Comparison of ENCODE assay signal across 10 cellular contexts in genomic region chr5:151096001-151096373, GRCh38. TPM values are rescaled to one million over a fixed set of nuclear protein-coding genes. Genes with fewer than 3 reads are reported as not detected.
DNase-seq lines count a peak whose midpoint lies in the region; ATAC-seq, FAIRE-seq and TF ChIP-seq lines count a peak whose summit lies in the region.
"Had no signal": no experiment of that assay in that cellular context is flagged by ENCODE, and none has a peak within 500 bp of the region (broad histone marks: within the 10 kb centered on the region; RNA-seq: fewer than 3 reads in every experiment).

No MANE protein-coding gene starts in this region.

- H3K4me1 Mint-ChIP-seq in activated naive CD4-positive, alpha-beta T cell treated with anti-CD3 and anti-CD28 coated beads for 36 hours (ENCODE audit: low read depth) = peaks cover 73% of the 10 kb centered on the region

- H3K9ac ChIP-seq in GM12878 (ENCODE audit: control insufficient read depth, insufficient read depth, low read length) = no peak overlapping the region
- peak overlapping the region; percentile 14 to 55 for H3K9ac ChIP-seq in mucosa of rectum (ENCODE audit: low read depth in 1 of 2, low read length in 2 of 2)

- H3K36me3 ChIP-seq in GM12878 (ENCODE audit: control insufficient read depth in 2 of 2, insufficient read depth in 2 of 2, low read length in 1 of 2) (peaks cover 5 to 13% of the 10 kb centered on the region in 2 experiments; a peak in 3 of 4 replicates), mucosa of rectum (ENCODE audit: control insufficient read depth in 2 of 2, insufficient read depth in 2 of 2, low read length in 2 of 2) (peaks cover 0 to 3% of the 10 kb centered on the region in 2 donors), transverse colon (no peaks in the 10 kb centered on the region)

- H4K20me1 ChIP-seq in GM12878 (ENCODE audit: control insufficient read depth, insufficient read depth) = no peaks in the 10 kb centered on the region

- H3K27me3 Mint-ChIP-seq in activated naive CD4-positive, alpha-beta T cell treated with anti-CD3 and anti-CD28 coated beads for 36 hours (ENCODE audit: low read depth) = no peaks in the 10 kb centered on the region

- peak overlapping the region; percentile 70 for H3K27ac Mint-ChIP-seq in activated naive CD4-positive, alpha-beta T cell treated with anti-CD3 and anti-CD28 coated beads for 36 hours

- TF ChIP-seq RAD21 in GM12878 (IDR thresholded peaks at IDR 0.05; ENCODE audit: insufficient read depth, low read depth, low read length) = no peak

- no TSS peak for BruUV-seq in GM12878 (replicated peaks; lab: Mats Ljungman, UMichigan)

- in situ Hi-C loops in GM12878 (cut with MboI) = no loop called here
- in situ Hi-C loops in transverse colon (cut with MboI; ENCODE audit: low pct_ligation_motif_present in 1 of 4, low pct_unique_long_range_greater_than_20kb in 1 of 4, low sequenced_read_pairs in 3 of 4) = no loop called here

- DNase-seq in activated naive CD4-positive, alpha-beta T cell treated with anti-CD3 and anti-CD28 coated beads for 36 hours = no peak
- DNase-seq in activated naive CD4-positive, alpha-beta T cell treated with Interleukin-2 at 50 U/mL for 16 hours = no peak
- DNase-seq in GM12878 (ENCODE audit: low read depth, low spot score) (no peak), transverse colon (no peak), germinal center (ENCODE audit: low spot score) (no peak)

- no peak for TF ChIP-seq CTCF in GM12878 (IDR thresholded peaks at IDR 0.05 in 2 of 3, conservative IDR thresholded peaks at IDR 0.05 in 1 of 3; ENCODE audit: control insufficient read depth in 2 of 3, extremely low read depth in 1 of 3, insufficient read depth in 1 of 3, low read depth in 3 of 3, low read length in 3 of 3)
- no peak for TF ChIP-seq CTCF in transverse colon (IDR thresholded peaks at IDR 0.05)

- no peak overlapping the region for H3K4me3 Mint-ChIP-seq in activated naive CD4-positive, alpha-beta T cell treated with anti-CD3 and anti-CD28 coated beads for 36 hours

- H3K79me2 ChIP-seq in GM12878 (ENCODE audit: control insufficient read depth, insufficient read depth, low read length) = peaks cover 16% of the 10 kb centered on the region

- H3K36me3 Mint-ChIP-seq in activated naive CD4-positive, alpha-beta T cell treated with anti-CD3 and anti-CD28 coated beads for 36 hours (ENCODE audit: low read depth) = peaks cover 10% of the 10 kb centered on the region

- H3K4me2 ChIP-seq in GM12878 (ENCODE audit: control insufficient read depth, insufficient read depth) = 0 out of 2 replicates have a peak overlapping the region, but pooled peaks have one; percentile 2

- TF ChIP-seq POLR2A in GM12878 (IDR thresholded peaks at IDR 0.05; ENCODE audit: low read depth, low read length) (peak; percentile 24; the same call in 1 of the 2 replicates), transverse colon (IDR thresholded peaks at IDR 0.05) (no peak)

- H3K4me1 ChIP-seq in GM12878 (ENCODE audit: control insufficient read depth, insufficient read depth, low read length) = peaks cover 78% of the 10 kb centered on the region
- H3K4me1 ChIP-seq in mucosa of rectum (ENCODE audit: control insufficient read depth in 2 of 2, insufficient read depth in 2 of 2, low read length in 2 of 2) = peaks cover 70 to 74% of the 10 kb centered on the region in 2 donors
- H3K4me1 ChIP-seq in transverse colon = peaks cover 37 to 85% (median 63%) of the 10 kb centered on the region in 4 donors

- H3K4me3 ChIP-seq in GM12878 (no peak overlapping the region), mucosa of rectum (ENCODE audit: low read length in 2 of 2) (peak overlapping the region in 1 of 2 donors; percentile 51), transverse colon (no peak overlapping the region)
- H3K4me3 ChIP-seq: SK-N-MC had no signal

- intact Hi-C loops in activated naive CD4-positive, alpha-beta T cell treated with anti-CD3 and anti-CD28 coated beads for 36 hours (cut with micrococcal nuclease) = no loop called here
- intact Hi-C loops in GM12878 (cut with micrococcal nuclease; ENCODE audit: unreplicated experiment) = no loop called here
- intact Hi-C loops in transverse colon (cut with DNase I; ENCODE audit: low total_unique reads) = no loop called here

- no peak overlapping the region for H2AFZ ChIP-seq in GM12878 (ENCODE audit: control insufficient read depth, low read depth, low read length)

- no peaks in the 10 kb centered on the region for H3K9me3 Mint-ChIP-seq in activated naive CD4-positive, alpha-beta T cell treated with anti-CD3 and anti-CD28 coated beads for 36 hours

- POLR2A ChIA-PET in GM12878 (lab: Charles Lee) = interaction anchor here (0.9 to 8.2 kb wide), 7 partner anchors 15 to 54 kb away, joined by 3 to 222 read pairs (median 4); partner anchors contain the start of gene TNIP1

- TF ChIP-seq EP300 in GM12878 (IDR thresholded peaks at IDR 0.05; ENCODE audit: borderline replicate concordance in 1 of 2, control insufficient read depth in 1 of 2, low read depth in 2 of 2, low read length in 2 of 2) (no peak), transverse colon (IDR thresholded peaks at IDR 0.05; ENCODE audit: low read depth) (no peak)

- H3K9me3 ChIP-seq in GM12878 (replicated peaks; ENCODE audit: control insufficient read depth, insufficient read depth, low read length) (no peaks in the 10 kb centered on the region), mucosa of rectum (ENCODE audit: control insufficient read depth in 2 of 2, low read length in 2 of 2) (no peaks in the 10 kb centered on the region), transverse colon (no peaks in the 10 kb centered on the region)

- H3K27me3 ChIP-seq in GM12878 (replicated peaks in 1 of 2; ENCODE audit: control insufficient read depth in 2 of 2, insufficient read depth in 2 of 2, low read length in 1 of 2) (no peaks in the 10 kb centered on the region), mucosa of rectum (ENCODE audit: control insufficient read depth in 2 of 2, insufficient read depth in 2 of 2, low read length in 2 of 2) (no peaks in the 10 kb centered on the region), transverse colon (no peaks in the 10 kb centered on the region)

- CTCF ChIA-PET in activated naive CD4-positive, alpha-beta T cell treated with anti-CD3 and anti-CD28 coated beads for 36 hours (lab: Charles Lee) = interaction anchor here (0.7 to 5.8 kb wide), 5 partner anchors 11 to 69 kb away, joined by 3 to 53 read pairs (median 18); no protein-coding TSS in a partner anchor
- CTCF ChIA-PET in GM12878 (lab: Yijun Ruan, JAX) = interaction anchor here (1.7 to 6.3 kb wide), 4 partner anchors 9 to 44 kb away, joined by 15 to 78 read pairs (median 25); no protein-coding TSS in a partner anchor

- ATAC-seq in GM12878 (no peak), HG03457 (IDR thresholded peaks at IDR 0.05; ENCODE audit: unreplicated experiment) (no peak), GM18511 (IDR thresholded peaks at IDR 0.05; ENCODE audit: unreplicated experiment) (no peak)

- 97% methylated on average over 6 of the region's 6 CpGs for WGBS in GM12878 (ENCODE audit: insufficient coverage, insufficient replicate concordance, low lambda C conversion rate, missing lambda C conversion rate)
- WGBS in transverse colon (ENCODE audit: low coverage in 1 of 2), 2 donors = 54 to 59% methylated on average over 5 to 6 of the region's 6 CpGs

- RAD21 ChIA-PET in GM12878 (lab: Charles Lee; ENCODE audit: unreplicated experiment) = interaction anchor here (1.1 to 5.7 kb wide), 8 partner anchors 12 to 57 kb away, joined by 3 to 94 read pairs (median 4); partner anchors contain the start of gene TNIP1

- SMC1A ChIA-PET in GM12878 (lab: Charles Lee; ENCODE audit: uncharacterized antibody, unreplicated experiment) = interaction anchor here (0.8 to 6.0 kb wide), 15 partner anchors 11 to 118 kb away, joined by 3 to 125 read pairs (median 5); partner anchors contain the start of gene TNIP1

- H3K27ac ChIP-seq in GM12878 (ENCODE audit: control insufficient read depth, insufficient read depth) (peak overlapping the region; percentile 98), mucosa of rectum (ENCODE audit: low read depth in 2 of 2, low read length in 2 of 2) (peak overlapping the region; percentile 93 to 94), transverse colon (peak overlapping the region; percentile 87 to 89 (median 88))
- H3K27ac ChIP-seq: C4-2B, SK-N-MC had no signal

- FAIRE-seq in GM12878 (lab: Jason Lieb, UNC) = no peak

TF ChIP-seq in GM12878, 131 proteins besides CTCF, POLR2A, EP300 and RAD21 (continues in another document):
- TF ChIP-seq ATF2 (IDR thresholded peaks at IDR 0.05; ENCODE audit: low read length) (no peak), MTA2 (IDR thresholded peaks at IDR 0.05; ENCODE audit: low read depth) (no peak), TCF7 (IDR thresholded peaks at IDR 0.05; ENCODE audit: borderline replicate concordance) (no peak)

RNA-seq across cellular contexts. Expression of gene TNIP1, which starts 15.2 kb away (rescaled TPM):
- total RNA-seq in activated naive CD4-positive, alpha-beta T cell treated with anti-CD3 and anti-CD28 coated beads for 36 hours = 100 to 1,000 TPM; 238 to 263 TPM
- 372 and 425 TPM in 2 replicates for total RNA-seq in GM12878 (2013; cell fraction: nucleolus; rRNA removed)
- total RNA-seq in GM12878 (2014; rRNA removed) (203 and 223 TPM in 2 replicates), GM12878 (2014; rRNA removed; fragmentation: Illumina TruSeq; extraction: Trizol) (147 and 148 TPM in 2 replicates), GM12878 (2021) (279 and 289 TPM in 2 replicates), transverse colon (100 to 1,000 TPM in 3 of 4 donors, 10 to 100 TPM in 1; 63.9 to 296 (median 223) TPM)
- polyA plus RNA-seq in GM12878 (2011; ENCODE audit: low read depth) = 132 TPM
- polyA plus RNA-seq in GM12878 (2011; rRNA removed) (156 and 178 TPM in 2 replicates), GM12878 (2014; fragmentation: Illumina TruSeq; extraction: Trizol) (107 and 151 TPM in 2 replicates), GM12878 (2014; fragmentation: Nextera tagmentation; extraction: Ambion mirVana) (10 to 100 TPM in 1 of 2 experiments, 1 to 10 TPM in 1; 4.4 to 13.7 TPM), GM12878 (2014; rRNA removed) (199 and 200 TPM in 2 replicates), GM12878 (2016; fragmentation: Nextera tagmentation; extraction: Ambion mirVana) (100 to 1,000 TPM; 112 to 117 TPM)
- 190 and 206 TPM in 2 replicates for polyA plus RNA-seq in GM12878 (2011; cell fraction: cytosol; rRNA removed)
- polyA plus RNA-seq in GM12878 (2011; cell fraction: nucleus; rRNA removed) = 272 and 287 TPM in 2 replicates
- 262 and 278 TPM in 2 replicates for polyA plus RNA-seq in GM12878 (2012)
- 245 and 345 TPM in 2 replicates for polyA minus RNA-seq in GM12878 (2011; rRNA and poly(A)+ RNA removed)
- polyA minus RNA-seq in GM12878 (2011; cell fraction: cytosol; rRNA and poly(A)+ RNA removed) = 117 and 134 TPM in 2 replicates
- polyA minus RNA-seq in GM12878 (2011; cell fraction: nucleus; rRNA and poly(A)+ RNA removed) = 165 and 259 TPM in 2 replicates
